18 cellular contexts compared by ENCODE assay signal in the genomic region with DNA sequence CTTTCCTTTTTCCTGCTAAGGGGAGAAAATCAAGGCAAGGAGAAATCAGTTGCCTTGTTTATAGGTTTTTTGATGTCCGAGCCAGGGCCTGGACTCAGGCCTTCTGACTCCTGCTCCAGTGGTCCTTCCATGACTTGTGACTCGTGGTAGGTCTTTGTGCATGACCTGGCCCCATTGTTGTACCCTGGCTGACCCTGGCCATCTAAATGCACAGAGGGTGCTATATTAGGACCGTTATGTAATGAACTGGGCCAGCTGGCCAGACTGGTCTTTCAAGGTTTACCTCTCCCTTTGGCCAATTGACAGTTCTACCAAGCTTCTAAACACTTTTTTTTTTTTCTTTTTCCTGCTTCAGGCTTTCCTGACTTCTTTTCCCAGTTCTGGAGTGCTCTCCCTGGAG.
DNase-seq lines count a peak whose midpoint lies in the region; ATAC-seq and TF ChIP-seq lines count a peak whose summit lies in the region.
"Had no signal": no experiment of that assay in that cellular context is flagged by ENCODE, and none has a peak within 500 bp of the region (broad histone marks: within the 10 kb centered on the region; RNA-seq: fewer than 3 reads in every experiment).

No MANE protein-coding gene starts in this region.

- no peaks in the 10 kb centered on the region for H3K36me3 ChIP-seq in mucosa of descending colon (ENCODE audit: low read depth)
- no peaks in the 10 kb centered on the region for H3K36me3 ChIP-seq in stomach smooth muscle (ENCODE audit: control insufficient read depth in 2 of 2, insufficient read depth in 2 of 2, low read length in 2 of 2)
- H3K36me3 ChIP-seq: BLaER1 treated with 17β-estradiol and CSF1 and Interleukin-3, amounts not matched to agents 10 nM and 100 nM had no signal

- TF ChIP-seq CTCF in mucosa of descending colon (IDR thresholded peaks at IDR 0.05) = no peak

- DNase-seq in NCI-H2196 (lab: John Stamatoyannopoulos, UW; ENCODE audit: unreplicated experiment) (peak; percentile 8), NCI-H2196 treated with DMSO at 0.1 percent for 48 hours (lab: John Stamatoyannopoulos, UW; ENCODE audit: unreplicated experiment) (no peak), mucosa of descending colon (peak in 2 of 3 donors; percentile 39 to 69), ACHN (no peak)
- no peak for DNase-seq in activated T-helper 1 cell treated with anti-CD3 and anti-CD28 coated beads, Interleukin-12 subunit alpha, Interleukin-12 subunit beta, Interleukin-2, Interleukin-4 antibody, amounts not matched to agents 30 ng/mL and 10 ng/mL and 1 ng/mL, durations not matched to agents 14 hours and 24 hours and 36 hours (ENCODE audit: low spot score)
- no peak for DNase-seq in activated CD4-positive, alpha-beta T cell treated with anti-CD3 and anti-CD28 coated beads for 48 hours
- DNase-seq: activated CD8-positive, alpha-beta memory T cell treated with anti-CD3 and anti-CD28 coated beads, Interleukin-2, amount 50 U/mL, for 4 hours; DMS79; GM23248; hypothalamus; MV-4-11; NCI-H2107; NCI-H774 had no signal

- in situ Hi-C loops in ACHN (cut with HindIII; ENCODE audit: low pct_ligation_motif_present, low pct_unique_long_range_greater_than_20kb, low sequenced_read_pairs) = no loop called here

- H3K4me1 ChIP-seq in mucosa of descending colon (ENCODE audit: low read depth) (peaks cover 9% of the 10 kb centered on the region), stomach smooth muscle (ENCODE audit: control insufficient read depth, insufficient read depth, low read length) (peaks cover 22% of the 10 kb centered on the region)

- peaks cover 30% of the 10 kb centered on the region for H3K36me3 Mint-ChIP-seq in activated T-helper 1 cell treated with anti-CD3 and anti-CD28 coated beads, Interleukin-12 subunit alpha, Interleukin-12 subunit beta, Interleukin-2, Interleukin-4 antibody, amounts not matched to agents 30 ng/mL and 10 ng/mL and 1 ng/mL, durations not matched to agents 14 hours and 24 hours and 36 hours (ENCODE audit: low read depth)
- H3K36me3 Mint-ChIP-seq: activated naive CD4-positive, alpha-beta T cell treated with anti-CD3 and anti-CD28 coated beads, Interleukin-2, amount 50 U/mL, for 24 hours had no signal

- H3K9me3 ChIP-seq in mucosa of descending colon (no peaks in the 10 kb centered on the region), stomach smooth muscle (ENCODE audit: control insufficient read depth in 2 of 2, low read length in 2 of 2) (no peaks in the 10 kb centered on the region)

- H3K4me3 ChIP-seq in mucosa of descending colon = no peak overlapping the region
- H3K4me3 ChIP-seq in stomach smooth muscle (ENCODE audit: low read length in 2 of 2) = no peak overlapping the region
- H3K4me3 ChIP-seq: BLaER1 treated with 17β-estradiol and CSF1 and Interleukin-3, amounts not matched to agents 10 nM and 100 nM; GM23248 had no signal

- peaks cover 13% of the 10 kb centered on the region for H3K9me3 Mint-ChIP-seq in activated T-helper 1 cell treated with anti-CD3 and anti-CD28 coated beads, Interleukin-12 subunit alpha, Interleukin-12 subunit beta, Interleukin-2, Interleukin-4 antibody, amounts not matched to agents 30 ng/mL and 10 ng/mL and 1 ng/mL, durations not matched to agents 14 hours and 24 hours and 36 hours
- H3K9me3 Mint-ChIP-seq: activated naive CD4-positive, alpha-beta T cell treated with anti-CD3 and anti-CD28 coated beads, Interleukin-2, amount 50 U/mL, for 24 hours had no signal

- peaks cover 43% of the 10 kb centered on the region for H3K4me1 Mint-ChIP-seq in activated T-helper 1 cell treated with anti-CD3 and anti-CD28 coated beads, Interleukin-12 subunit alpha, Interleukin-12 subunit beta, Interleukin-2, Interleukin-4 antibody, amounts not matched to agents 30 ng/mL and 10 ng/mL and 1 ng/mL, durations not matched to agents 14 hours and 24 hours and 36 hours (ENCODE audit: low read depth)

- peak overlapping the region; percentile 37 for H3K27ac ChIP-seq in stomach smooth muscle (ENCODE audit: low read length)
- H3K27ac ChIP-seq: 22Rv1; BLaER1 treated with 17β-estradiol and CSF1 and Interleukin-3, amounts not matched to agents 10 nM and 100 nM; GM23248 had no signal

- H3K27me3 Mint-ChIP-seq in activated T-helper 1 cell treated with anti-CD3 and anti-CD28 coated beads, Interleukin-12 subunit alpha, Interleukin-12 subunit beta, Interleukin-2, Interleukin-4 antibody, amounts not matched to agents 30 ng/mL and 10 ng/mL and 1 ng/mL, durations not matched to agents 14 hours and 24 hours and 36 hours (ENCODE audit: insufficient read depth) = peaks cover 12% of the 10 kb centered on the region
- H3K27me3 Mint-ChIP-seq: activated naive CD4-positive, alpha-beta T cell treated with anti-CD3 and anti-CD28 coated beads, Interleukin-2, amount 50 U/mL, for 24 hours had no signal

- no peaks in the 10 kb centered on the region for H3K27me3 ChIP-seq in stomach smooth muscle (ENCODE audit: control insufficient read depth in 1 of 2, insufficient read depth in 2 of 2, low read length in 2 of 2)

- H3K9ac ChIP-seq in stomach smooth muscle (ENCODE audit: low read length in 2 of 2) = no peak overlapping the region
- H3K9ac ChIP-seq: BLaER1 treated with 17β-estradiol and CSF1 and Interleukin-3, amounts not matched to agents 10 nM and 100 nM; GM23248 had no signal

- intact Hi-C loops in activated T-helper 1 cell treated with anti-CD3 and anti-CD28 coated beads, Interleukin-12 subunit alpha, Interleukin-12 subunit beta, Interleukin-2, Interleukin-4 antibody, amounts not matched to agents 30 ng/mL and 10 ng/mL and 1 ng/mL, durations not matched to agents 14 hours and 24 hours and 36 hours (cut with micrococcal nuclease) = no loop called here
- intact Hi-C loops in mucosa of descending colon (cut with DNase I, micrococcal nuclease) = no loop called here

- peak overlapping the region; percentile 40 for H3K27ac Mint-ChIP-seq in activated T-helper 1 cell treated with anti-CD3 and anti-CD28 coated beads, Interleukin-12 subunit alpha, Interleukin-12 subunit beta, Interleukin-2, Interleukin-4 antibody, amounts not matched to agents 30 ng/mL and 10 ng/mL and 1 ng/mL, durations not matched to agents 14 hours and 24 hours and 36 hours
- H3K27ac Mint-ChIP-seq: activated naive CD4-positive, alpha-beta T cell treated with anti-CD3 and anti-CD28 coated beads, Interleukin-2, amount 50 U/mL, for 24 hours had no signal

- H3K4me3 Mint-ChIP-seq in activated T-helper 1 cell treated with anti-CD3 and anti-CD28 coated beads, Interleukin-12 subunit alpha, Interleukin-12 subunit beta, Interleukin-2, Interleukin-4 antibody, amounts not matched to agents 30 ng/mL and 10 ng/mL and 1 ng/mL, durations not matched to agents 14 hours and 24 hours and 36 hours = no peak overlapping the region
- H3K4me3 Mint-ChIP-seq: activated naive CD4-positive, alpha-beta T cell treated with anti-CD3 and anti-CD28 coated beads, Interleukin-2, amount 50 U/mL, for 24 hours had no signal

- ATAC-seq in mucosa of descending colon = peak; percentile 11
- ATAC-seq in HG02840 (IDR thresholded peaks at IDR 0.05; ENCODE audit: low FRiP score, unreplicated experiment) = no peak

Comparison
In these comparisons a context has a peak if more than half of its experiments do, and no peak if none do; other contexts are left out.
1. DNase-seq: peak in NCI-H2196 (single experiment) and mucosa of descending colon (2 of 3); none in NCI-H2196 treated with DMSO at 0.1 percent for 48 hours (single experiment), activated T-helper 1 cell treated with anti-CD3 and anti-CD28 coated beads, Interleukin-12 subunit alpha, Interleukin-12 subunit beta, Interleukin-2, Interleukin-4 antibody, amounts not matched to agents 30 ng/mL and 10 ng/mL and 1 ng/mL, durations not matched to agents 14 hours and 24 hours and 36 hours (single experiment), activated CD4-positive, alpha-beta T cell treated with anti-CD3 and anti-CD28 coated beads for 48 hours (single experiment) and ACHN (single experiment).